Comparison of ENCODE assay signal across 19 cellular contexts in the genomic region with DNA sequence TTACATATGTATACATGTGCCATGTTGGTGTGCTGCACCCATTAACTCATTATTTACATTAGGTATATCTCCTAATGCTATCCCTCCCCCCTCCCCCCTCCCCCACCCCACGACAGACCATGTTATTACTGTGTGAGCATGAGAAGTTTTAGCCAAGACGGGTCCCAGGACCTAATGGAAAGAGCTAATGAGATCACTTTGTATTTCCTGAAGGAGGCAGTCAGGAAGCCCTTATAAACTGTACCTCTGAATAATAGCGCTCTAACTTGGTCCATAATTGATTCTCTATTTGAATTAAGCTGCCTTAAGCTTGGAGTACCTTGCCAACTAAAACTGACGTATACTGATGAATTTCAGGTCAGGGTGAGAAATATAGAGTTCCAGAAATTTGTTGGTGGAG. TPM values are rescaled to one million over a fixed set of nuclear protein-coding genes. Genes with fewer than 3 reads are reported as not detected.
"Had no signal": no experiment of that assay in that cellular context is flagged by ENCODE, and none has a peak within 500 bp of the region (broad histone marks: within the 10 kb centered on the region; RNA-seq: fewer than 3 reads in every experiment).

No MANE protein-coding gene starts in this region.

- H3K9me3 ChIP-seq: left ventricle myocardium inferior, prostate gland had no signal

- H3K4me1 ChIP-seq: prostate gland had no signal

- ATAC-seq: activated CD8-positive, alpha-beta T cell treated with anti-CD3 and anti-CD28 coated beads for 36 hours; right cardiac atrium; stimulated activated naive CD8-positive, alpha-beta T cell treated with anti-CD3 and anti-CD28 coated beads, Interleukin-15, amount 100 ng/mL, for 72 hours had no signal

- H3K4me3 ChIP-seq: left ventricle myocardium inferior, prostate gland had no signal

- H3K9me3 Mint-ChIP-seq: activated CD4-positive, alpha-beta T cell treated with anti-CD3 and anti-CD28 coated beads, Interleukin-2, amount 10 ng/mL, durations not matched to agents 24 days and 14 days; activated CD8-positive, alpha-beta T cell treated with anti-CD3 and anti-CD28 coated beads for 36 hours; activated naive CD8-positive, alpha-beta T cell treated with anti-CD3 and anti-CD28 coated beads, Interleukin-2, amount 10 ng/mL, durations not matched to agents 7 days and 5 days; activated T-helper 2 cell treated with anti-CD3 and anti-CD28 coated beads, Interferon-gamma antibody, Interleukin-2, Interleukin-4, amounts not matched to agents 10 μg/mL and 5 μg/mL and 100 μg/mL, durations not matched to agents 14 hours and 24 hours and 36 hours; central memory CD8-positive, alpha-beta T cell; nephron progenitor cell; stimulated activated naive CD8-positive, alpha-beta T cell treated with anti-CD3 and anti-CD28 coated beads, Interleukin-15, amount 100 ng/mL, for 72 hours; T-helper 1 cell treated with Interleukin-12 subunit alpha and Interleukin-12 subunit beta and Interleukin-4 antibody, amounts not matched to agents 30 μg/mL and 1 μg/mL, for 36 hours had no signal

- H3K36me3 ChIP-seq: left ventricle myocardium inferior, prostate gland had no signal

- H3K36me3 Mint-ChIP-seq: activated naive CD8-positive, alpha-beta T cell treated with anti-CD3 and anti-CD28 coated beads, Interleukin-2, amount 10 ng/mL, durations not matched to agents 7 days and 5 days had no signal

- H3K4me3 Mint-ChIP-seq: activated CD4-positive, alpha-beta T cell treated with anti-CD3 and anti-CD28 coated beads, Interleukin-2, amount 10 ng/mL, durations not matched to agents 24 days and 14 days; activated CD8-positive, alpha-beta T cell treated with anti-CD3 and anti-CD28 coated beads for 36 hours; activated naive CD8-positive, alpha-beta T cell treated with anti-CD3 and anti-CD28 coated beads, Interleukin-2, amount 10 ng/mL, durations not matched to agents 7 days and 5 days; central memory CD8-positive, alpha-beta T cell; nephron progenitor cell; stimulated activated naive CD8-positive, alpha-beta T cell treated with anti-CD3 and anti-CD28 coated beads, Interleukin-15, amount 100 ng/mL, for 72 hours; T-helper 1 cell treated with Interleukin-12 subunit alpha and Interleukin-12 subunit beta and Interleukin-4 antibody, amounts not matched to agents 30 μg/mL and 1 μg/mL, for 36 hours had no signal

- DNase-seq: activated CD4-positive, alpha-beta T cell treated with anti-CD3 and anti-CD28 coated beads, Interleukin-2, amount 10 ng/mL, durations not matched to agents 24 days and 14 days; activated CD8-positive, alpha-beta T cell treated with anti-CD3 and anti-CD28 coated beads for 36 hours; activated naive CD4-positive, alpha-beta T cell treated with Interleukin-2 at 50 U/mL for 16 hours; activated naive CD8-positive, alpha-beta T cell treated with anti-CD3 and anti-CD28 coated beads, Interleukin-2, amount 10 ng/mL, durations not matched to agents 7 days and 5 days; activated T-cell treated with anti-CD3 and anti-CD28 coated beads, Interleukin-2, amount 50 U/mL, for 1 hour; amygdala; foreskin melanocyte; left ventricle myocardium inferior; mammary epithelial cell; nephron progenitor cell; occipital lobe; right cardiac atrium; stimulated activated CD4-positive, alpha-beta T cell treated with anti-CD3 and anti-CD28 coated beads, Interleukin-2, amount 100 ng/mL, for 48 hours; stimulated activated naive CD8-positive, alpha-beta T cell treated with anti-CD3 and anti-CD28 coated beads, Interleukin-15, amount 100 ng/mL, for 72 hours; trophoblast cell had no signal

- H3K27ac Mint-ChIP-seq: activated CD4-positive, alpha-beta T cell treated with anti-CD3 and anti-CD28 coated beads, Interleukin-2, amount 10 ng/mL, durations not matched to agents 24 days and 14 days; activated CD8-positive, alpha-beta T cell treated with anti-CD3 and anti-CD28 coated beads for 36 hours; activated naive CD8-positive, alpha-beta T cell treated with anti-CD3 and anti-CD28 coated beads, Interleukin-2, amount 10 ng/mL, durations not matched to agents 7 days and 5 days; activated T-helper 2 cell treated with anti-CD3 and anti-CD28 coated beads, Interferon-gamma antibody, Interleukin-2, Interleukin-4, amounts not matched to agents 10 μg/mL and 5 μg/mL and 100 μg/mL, durations not matched to agents 14 hours and 24 hours and 36 hours; nephron progenitor cell; stimulated activated naive CD8-positive, alpha-beta T cell treated with anti-CD3 and anti-CD28 coated beads, Interleukin-15, amount 100 ng/mL, for 72 hours; T-helper 1 cell treated with Interleukin-12 subunit alpha and Interleukin-12 subunit beta and Interleukin-4 antibody, amounts not matched to agents 30 μg/mL and 1 μg/mL, for 36 hours had no signal

- H3K27ac ChIP-seq: prostate gland had no signal

RNA-seq across cellular contexts. Expression of a gene that starts 4.1 kb away (rescaled TPM):
- total RNA-seq: activated CD4-positive, alpha-beta T cell treated with anti-CD3 and anti-CD28 coated beads, Interleukin-2, amount 10 ng/mL, durations not matched to agents 24 days and 14 days; activated CD8-positive, alpha-beta T cell treated with anti-CD3 and anti-CD28 coated beads for 36 hours; activated naive CD8-positive, alpha-beta T cell treated with anti-CD3 and anti-CD28 coated beads, Interleukin-2, amount 10 ng/mL, durations not matched to agents 7 days and 5 days; activated T-helper 2 cell treated with anti-CD3 and anti-CD28 coated beads, Interferon-gamma antibody, Interleukin-2, Interleukin-4, amounts not matched to agents 10 μg/mL and 5 μg/mL and 100 μg/mL, durations not matched to agents 14 hours and 24 hours and 36 hours had no signal
